ENCODE assay signal across 8 cellular contexts in genomic region chr11:74948546-74948897, GRCh38. TPM values are rescaled to one million over a fixed set of nuclear protein-coding genes. Genes with fewer than 3 reads are reported as not detected.
A peak's percentile ranks its signal among the peaks of the same experiment; 100 is the strongest.
DNase-seq lines count a peak whose midpoint lies in the region; ATAC-seq, FAIRE-seq and TF ChIP-seq lines count a peak whose summit lies in the region.

No MANE protein-coding gene starts in this region.

- TF ChIP-seq EP300 in K562 (IDR thresholded peaks at IDR 0.05; ENCODE audit: low read length) = no peak

- DNase-seq in HuH-7.5 (ENCODE audit: low spot score) (peak; percentile 22), K562 (ENCODE audit: extremely low read depth in 1 of 4, low spot score in 3 of 4) (peak in 1 of 4 experiments; percentile 42), kidney glomerular epithelial cell (lab: John Stamatoyannopoulos, UW) (peak; percentile 42), thoracic aorta (ENCODE audit: low spot score) (no peak), DMS114 treated with DMSO at 0.1 percent for 48 hours (lab: John Stamatoyannopoulos, UW; ENCODE audit: unreplicated experiment) (no peak)

- H3K36me3 ChIP-seq in K562 (ENCODE audit: control insufficient read depth, insufficient read depth, low read length) (peaks cover 50% of the 10 kb centered on the region), thoracic aorta (peaks cover 9% of the 10 kb centered on the region)

- CTCF ChIA-PET in K562 (lab: Yijun Ruan, JAX; ENCODE audit: low intra/inter-chr PET ratio) = no interaction called here

- H4K20me1 ChIP-seq in K562 (replicated peaks; ENCODE audit: control insufficient read depth, insufficient read depth, low read length) = peaks cover 1% of the 10 kb centered on the region; the same call in 1 of the 2 replicates

- ATAC-seq in GM19438 (IDR thresholded peaks at IDR 0.05; ENCODE audit: low read depth, unreplicated experiment) (peak; percentile 12), K562 (peak; percentile 58), thoracic aorta (ENCODE audit: insufficient number of reproducible peaks, low FRiP score, low read depth) (no peak), GM21825 (IDR thresholded peaks at IDR 0.05; ENCODE audit: unreplicated experiment) (no peak)

- TF ChIP-seq CTCF in C4-2B (conservative IDR thresholded peaks at IDR 0.05) (no peak), K562 (IDR thresholded peaks at IDR 0.05 in 2 of 3, conservative IDR thresholded peaks at IDR 0.05 in 1 of 3; ENCODE audit: insufficient read depth in 2 of 3, low read depth in 1 of 3, low read length in 3 of 3) (no peak), thoracic aorta (IDR thresholded peaks at IDR 0.05) (no peak)

- H3K4me2 ChIP-seq in K562 (ENCODE audit: insufficient read depth, low read length) = peak overlapping the region; percentile 95

- TSS peak; percentile 85 for BruUV-seq in K562 (replicated peaks; lab: Mats Ljungman, UMichigan)

- no peak for TF ChIP-seq POLR2A in K562 (conservative IDR thresholded peaks at IDR 0.05)

- peaks cover 6 to 19% of the 10 kb centered on the region in 2 experiments; a peak in 3 of 5 replicates for H3K4me1 ChIP-seq in K562 (replicated peaks in 1 of 2; ENCODE audit: control insufficient read depth in 2 of 2, insufficient read depth in 2 of 2, low read length in 2 of 2)
- peaks cover 6 to 39% of the 10 kb centered on the region in 2 donors for H3K4me1 ChIP-seq in thoracic aorta (ENCODE audit: control insufficient read depth in 1 of 2, low read depth in 2 of 2)

- peak overlapping the region; percentile 95 for H2AFZ ChIP-seq in K562 (ENCODE audit: low read depth, low read length)

- H3K9me3 ChIP-seq in K562 (replicated peaks; ENCODE audit: control insufficient read depth, insufficient read depth, low read depth, low read length) (no peaks in the 10 kb centered on the region), thoracic aorta (no peaks in the 10 kb centered on the region)

- in situ Hi-C loops in K562 (cut with MboI) = no loop called here

- 0% methylated on average over 9 of the region's 9 CpGs for WGBS in K562 (ENCODE audit: insufficient coverage, low coverage, missing lambda C conversion rate)

- H3K9me1 ChIP-seq in K562 (ENCODE audit: control insufficient read depth, insufficient read depth, low read length) = no peaks in the 10 kb centered on the region

- FAIRE-seq in K562 (lab: Jason Lieb, UNC) = no peak

- H3K27ac ChIP-seq in C4-2B = peak overlapping the region; percentile 93
- peak overlapping the region; percentile 81 for H3K27ac ChIP-seq in K562 (ENCODE audit: extremely low read depth, low read depth, low read length)
- peak overlapping the region in 1 of 2 donors; percentile 59 for H3K27ac ChIP-seq in thoracic aorta

- H3K9ac ChIP-seq in K562 (ENCODE audit: insufficient read depth in 1 of 2, low read depth in 2 of 2, low read length in 2 of 2) = peak overlapping the region; percentile 88 to 97

- intact Hi-C loops in K562 (cut with micrococcal nuclease) = loop anchor here (2.0 kb wide), 1 partner anchor 40 kb away; the partner anchor contains the start of gene NEU3

- no peak for TF ChIP-seq RAD21 in K562 (CRISPR knock-in tag; conservative IDR thresholded peaks at IDR 0.05 in 1 of 2, IDR thresholded peaks at IDR 0.05 in 1 of 2)

- H3K4me3 ChIP-seq in K562 (peak overlapping the region; percentile 93), thoracic aorta (peak overlapping the region; percentile 97)

- H3K79me2 ChIP-seq in K562 (ENCODE audit: control insufficient read depth, insufficient read depth, low read length) = peaks cover 72% of the 10 kb centered on the region

- H3K27me3 ChIP-seq in K562 (ENCODE audit: control insufficient read depth in 2 of 2, insufficient read depth in 2 of 2, low read length in 2 of 2) (no peaks in the 10 kb centered on the region), thoracic aorta (replicated peaks; ENCODE audit: insufficient read depth) (no peaks in the 10 kb centered on the region)

- POLR2A ChIA-PET in K562 (lab: Yijun Ruan, JAX) = interaction anchor here (0.7 to 4.2 kb wide), 10 partner anchors 9 to 365 kb away, joined by 3 to 27 read pairs (median 6); partner anchors contain the start of gene NEU3

TF ChIP-seq in K562, 482 proteins besides CTCF, POLR2A, EP300 and RAD21 (continues in another document):
- TF ChIP-seq CBX3 (IDR thresholded peaks at IDR 0.05; ENCODE audit: borderline replicate concordance in 1 of 2, low read length in 2 of 2) (no peak), PHB (CRISPR knock-in tag; IDR thresholded peaks at IDR 0.05) (no peak), NFATC3 (IDR thresholded peaks at IDR 0.05) (0 out of 2 replicates have a peak, but pooled peaks have one; percentile 36), ATF3 (IDR thresholded peaks at IDR 0.05) (no peak), ATF3 (CRISPR knock-in tag; conservative IDR thresholded peaks at IDR 0.05) (0 out of 2 replicates have a peak, but pooled peaks have one; percentile 16)

RNA-seq across cellular contexts. Expression of gene XRRA1, which starts 0.4 kb away (rescaled TPM):
- total RNA-seq in K562 (2011; cell fraction: chromatin; rRNA removed; ENCODE audit: low replicate concordance) = 113 and 146 TPM in 2 replicates
- 45.7 and 54.9 TPM in 2 replicates for total RNA-seq in K562 (2011; cell fraction: nucleolus; rRNA removed)
- 74.1 and 109 TPM in 2 replicates for total RNA-seq in K562 (2011; cell fraction: nucleoplasm; rRNA removed)
- total RNA-seq in K562 (2014; rRNA removed) = 18.3 and 20.1 TPM in 2 replicates
- 12.8 and 15.9 TPM in 2 replicates for total RNA-seq in K562 (2014; rRNA removed; fragmentation: Illumina TruSeq; extraction: Trizol)
- 16.0 and 18.0 TPM in 2 replicates for total RNA-seq in K562 (2015; rRNA removed; fragmentation: Illumina TruSeq; extraction: Trizol)
- 20.6 and 22.5 TPM in 2 replicates for total RNA-seq in K562 (2021)
- polyA plus RNA-seq in K562 (2011; rRNA removed) = 16.0 and 21.2 TPM in 2 replicates
- polyA plus RNA-seq in K562 (2011; cell fraction: cytosol; rRNA removed) = 12.9 and 14.1 TPM in 2 replicates
- polyA plus RNA-seq in K562 (2011; cell fraction: nucleus; rRNA removed) = 24.3 and 38.6 TPM in 2 replicates
- 15.9 and 18.1 TPM in 2 replicates for polyA plus RNA-seq in K562 (2012)
- 17.1 and 18.0 TPM in 2 replicates for polyA plus RNA-seq in K562 (2014; fragmentation: Illumina TruSeq; extraction: Trizol)
- polyA plus RNA-seq in K562 (2014; fragmentation: Nextera tagmentation; extraction: Ambion mirVana) = 1 to 10 TPM; 5.0 to 8.9 TPM
- 10.3 and 11.6 TPM in 2 replicates for polyA plus RNA-seq in K562 (2014; rRNA removed)
- 30.6 and 35.3 TPM in 2 replicates for polyA minus RNA-seq in K562 (2011; rRNA and poly(A)+ RNA removed)
- 17.0 and 23.7 TPM in 2 replicates for polyA minus RNA-seq in K562 (2011; cell fraction: cytosol; rRNA and poly(A)+ RNA removed)
- polyA minus RNA-seq in K562 (2011; cell fraction: nucleus; rRNA and poly(A)+ RNA removed) = 27.5 and 42.0 TPM in 2 replicates
- 100 to 1,000 TPM in 1 of 2 donors, 10 to 100 TPM in 1; 13.1 to 106 TPM for total RNA-seq in thoracic aorta

RNA-seq across cellular contexts. Expression of gene SPCS2, which starts 0.5 kb away (rescaled TPM):
- 48.6 and 86.8 TPM in 2 replicates for total RNA-seq in K562 (2011; cell fraction: chromatin; rRNA removed; ENCODE audit: low replicate concordance)
- 24.1 and 36.7 TPM in 2 replicates for total RNA-seq in K562 (2011; cell fraction: nucleolus; rRNA removed)
- total RNA-seq in K562 (2011; cell fraction: nucleoplasm; rRNA removed) = 85.9 and 113 TPM in 2 replicates
- 38.2 and 136 TPM in 2 replicates for total RNA-seq in K562 (2014; rRNA removed)
- total RNA-seq in K562 (2014; rRNA removed; fragmentation: Illumina TruSeq; extraction: Trizol) = 55.0 and 65.9 TPM in 2 replicates
- 63.2 and 75.5 TPM in 2 replicates for total RNA-seq in K562 (2015; rRNA removed; fragmentation: Illumina TruSeq; extraction: Trizol)
- 150 and 172 TPM in 2 replicates for total RNA-seq in K562 (2021)
- 148 and 250 TPM in 2 replicates for polyA plus RNA-seq in K562 (2011; rRNA removed)
- 42.4 and 102 TPM in 2 replicates for polyA plus RNA-seq in K562 (2011; cell fraction: cytosol; rRNA removed)
- 15.7 and 31.6 TPM in 2 replicates for polyA plus RNA-seq in K562 (2011; cell fraction: nucleus; rRNA removed)
- 161 and 178 TPM in 2 replicates for polyA plus RNA-seq in K562 (2012)
- 126 and 193 TPM in 2 replicates for polyA plus RNA-seq in K562 (2014; fragmentation: Illumina TruSeq; extraction: Trizol)
- polyA plus RNA-seq in K562 (2014; fragmentation: Nextera tagmentation; extraction: Ambion mirVana) = 100 to 1,000 TPM; 372 to 458 TPM
- 208 and 334 TPM in 2 replicates for polyA plus RNA-seq in K562 (2014; rRNA removed)
- polyA minus RNA-seq in K562 (2011; rRNA and poly(A)+ RNA removed) = 73.3 and 74.6 TPM in 2 replicates
- 21.6 and 30.6 TPM in 2 replicates for polyA minus RNA-seq in K562 (2011; cell fraction: cytosol; rRNA and poly(A)+ RNA removed)
- polyA minus RNA-seq in K562 (2011; cell fraction: nucleus; rRNA and poly(A)+ RNA removed) = 19.5 and 28.1 TPM in 2 replicates
- 10 to 100 TPM; 26.7 to 62.3 TPM for total RNA-seq in thoracic aorta

RNA-seq across cellular contexts. Expression of gene NEU3, which starts 40.2 kb away (rescaled TPM):
- total RNA-seq in K562 (2011; cell fraction: chromatin; rRNA removed; ENCODE audit: low replicate concordance) = 58.7 and 76.5 TPM in 2 replicates
- 46.5 and 50.9 TPM in 2 replicates for total RNA-seq in K562 (2011; cell fraction: nucleolus; rRNA removed)
- total RNA-seq in K562 (2011; cell fraction: nucleoplasm; rRNA removed) = 48.2 and 59.5 TPM in 2 replicates
- total RNA-seq in K562 (2014; rRNA removed) (35.0 and 36.7 TPM in 2 replicates), K562 (2014; rRNA removed; fragmentation: Illumina TruSeq; extraction: Trizol) (28.3 and 31.1 TPM in 2 replicates), K562 (2015; rRNA removed; fragmentation: Illumina TruSeq; extraction: Trizol) (36.5 and 41.3 TPM in 2 replicates), K562 (2021) (32.6 and 33.6 TPM in 2 replicates), thoracic aorta (10 to 100 TPM; 11.9 to 23.3 TPM)
- polyA plus RNA-seq in K562 (2011; rRNA removed) (35.1 and 35.7 TPM in 2 replicates), K562 (2014; fragmentation: Illumina TruSeq; extraction: Trizol) (27.9 and 28.6 TPM in 2 replicates), K562 (2014; fragmentation: Nextera tagmentation; extraction: Ambion mirVana) (1 to 10 TPM; 6.2 to 7.2 TPM), K562 (2014; rRNA removed) (25.5 and 26.9 TPM in 2 replicates)
- 29.9 and 43.7 TPM in 2 replicates for polyA plus RNA-seq in K562 (2011; cell fraction: cytosol; rRNA removed)
- 46.4 and 57.9 TPM in 2 replicates for polyA plus RNA-seq in K562 (2011; cell fraction: nucleus; rRNA removed)
- polyA plus RNA-seq in K562 (2012) = 20.4 and 20.5 TPM in 2 replicates
- 51.0 and 55.8 TPM in 2 replicates for polyA minus RNA-seq in K562 (2011; rRNA and poly(A)+ RNA removed)
- 32.6 and 35.1 TPM in 2 replicates for polyA minus RNA-seq in K562 (2011; cell fraction: cytosol; rRNA and poly(A)+ RNA removed)
- 32.7 and 43.7 TPM in 2 replicates for polyA minus RNA-seq in K562 (2011; cell fraction: nucleus; rRNA and poly(A)+ RNA removed)

Comparison
In these comparisons a context has a peak if more than half of its experiments do, and no peak if none do; other contexts are left out.
1. ATAC-seq: peak in GM19438 (single experiment) and K562 (single experiment); none in thoracic aorta (single experiment) and GM21825 (single experiment).
2. DNase-seq: peak in HuH-7.5 (single experiment) and kidney glomerular epithelial cell (single experiment); none in thoracic aorta (single experiment) and DMS114 treated with DMSO at 0.1 percent for 48 hours (single experiment).